ENCODE assay signal across 29 cellular contexts in the genomic region with DNA sequence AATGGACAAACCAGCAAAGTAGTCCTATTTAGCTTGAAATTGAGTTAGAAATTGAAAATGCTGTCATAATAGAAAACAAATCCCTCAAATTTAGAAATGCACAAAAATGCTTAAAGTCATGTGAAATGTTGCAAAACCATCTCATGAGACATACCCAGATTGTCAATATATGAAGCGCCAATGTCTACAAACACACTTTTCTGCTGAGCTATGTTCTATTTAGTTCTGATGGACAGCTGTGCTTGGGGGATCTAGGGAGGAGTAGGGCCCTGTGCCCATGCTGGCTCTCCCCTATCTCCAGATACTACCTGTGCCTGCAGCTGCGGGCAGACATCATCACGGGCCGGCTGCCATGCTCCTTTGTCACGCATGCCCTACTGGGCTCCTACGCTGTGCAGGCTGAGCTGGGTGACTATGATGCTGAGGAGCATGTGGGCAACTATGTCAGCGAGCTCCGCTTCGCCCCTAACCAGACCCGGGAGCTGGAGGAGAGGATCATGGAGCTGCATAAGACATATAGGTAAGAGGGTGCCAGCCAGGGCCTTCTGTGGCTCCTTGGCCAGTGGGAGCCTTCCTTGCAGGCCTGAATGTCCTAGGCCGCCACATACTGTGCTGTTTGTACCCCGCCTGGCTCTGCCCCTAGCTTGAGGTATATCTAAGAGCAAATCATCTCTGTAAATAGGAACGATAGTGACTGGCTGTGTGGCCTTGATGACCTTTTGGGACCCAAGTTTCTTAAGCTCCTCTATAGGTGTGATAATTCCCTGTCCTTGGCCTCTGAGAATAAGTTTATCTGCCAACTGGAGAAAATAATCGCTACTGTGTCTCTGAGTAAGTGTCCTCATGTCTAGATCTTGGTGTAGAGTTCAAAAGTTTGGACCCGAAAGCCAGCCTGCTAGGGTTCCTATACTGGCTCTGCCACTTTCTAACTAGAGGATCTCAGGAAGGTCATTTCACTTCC.
"Had no signal": no experiment of that assay in that cellular context is flagged by ENCODE, and none has a peak within 500 bp of the region (broad histone marks: within the 10 kb centered on the region; RNA-seq: fewer than 3 reads in every experiment).

No MANE protein-coding gene starts in this region.

- H3K27ac ChIP-seq: body of pancreas, WERI-Rb-1 had no signal

- H3K9me3 ChIP-seq: body of pancreas had no signal

- H3K9me3 Mint-ChIP-seq: activated B cell treated with CpG ODN at 0.5 μM for 24 hours; activated CD8-positive, alpha-beta T cell treated with anti-CD3 and anti-CD28 coated beads for 36 hours; activated T-cell treated with anti-CD3 and anti-CD28 coated beads, Interleukin-2, amount 50 U/mL, for 4 hours; activated T-helper 17 cell treated with anti-CD3 and anti-CD28 coated beads, Interleukin-2, amount 50 U/mL, for 72 hours; T-helper 2 cell treated with Interferon-gamma antibody and Interleukin-4, amounts not matched to agents 5 μg/mL and 100 μg/mL, for 36 hours had no signal

- H3K27me3 ChIP-seq: body of pancreas had no signal

- DNase-seq: activated B cell treated with CpG ODN at 0.5 μM for 24 hours; activated CD4-positive, alpha-beta T cell treated with anti-CD3 and anti-CD28 coated beads for 48 hours; activated CD4-positive, alpha-beta T cell treated with anti-CD3 and anti-CD28 coated beads, Interleukin-2, amount 50 U/mL, for 1 hour; activated CD4-positive, alpha-beta T cell treated with anti-CD3 and anti-CD28 coated beads, Interleukin-2, amount 50 U/mL, for 48 hours; activated CD8-positive, alpha-beta memory T cell treated with anti-CD3 and anti-CD28 coated beads for 24 hours; activated CD8-positive, alpha-beta T cell treated with anti-CD3 and anti-CD28 coated beads for 36 hours; activated effector memory CD4-positive, alpha-beta T cell treated with Interleukin-2 at 50 U/mL for 16 hours; activated gamma-delta T cell treated with Interleukin-2 at 50 U/mL for 16 hours; activated naive CD4-positive, alpha-beta T cell treated with anti-CD3 and anti-CD28 coated beads, Interleukin-2, amount 50 U/mL, for 16 hours; activated naive CD4-positive, alpha-beta T cell treated with Interleukin-2 at 50 U/mL for 16 hours; activated T-cell treated with anti-CD3 and anti-CD28 coated beads, Interleukin-2, amount 50 U/mL, for 4 hours; amygdala; aorta; body of pancreas; caudate nucleus; cortex of kidney; dermis blood vessel endothelial cell; effector CD4-positive, alpha-beta T cell; foreskin fibroblast; head of caudate nucleus; T-helper 1 cell; T-helper 17 cell; T1000; WERI-Rb-1 had no signal

- H3K36me3 Mint-ChIP-seq: activated naive CD8-positive, alpha-beta T cell had no signal

- H3K4me3 ChIP-seq: body of pancreas had no signal

- H3K4me1 Mint-ChIP-seq: activated B cell treated with CpG ODN at 0.5 μM for 24 hours; activated T-helper 17 cell treated with anti-CD3 and anti-CD28 coated beads, Interleukin-2, amount 50 U/mL, for 72 hours; T-helper 17 cell had no signal

- ATAC-seq: activated CD4-positive, CD25-positive, alpha-beta regulatory T cell treated with anti-CD3 and anti-CD28 coated beads, Interleukin-2, amount 50 U/mL, for 24 hours; activated CD8-positive, alpha-beta T cell treated with anti-CD3 and anti-CD28 coated beads for 36 hours; activated T-cell treated with anti-CD3 and anti-CD28 coated beads, Interleukin-2, amount 50 U/mL, for 4 hours; activated T-helper 17 cell treated with anti-CD3 and anti-CD28 coated beads, Interleukin-2, amount 50 U/mL, for 72 hours; body of pancreas; esophagus mucosa; T-helper 17 cell had no signal

- H3K4me3 Mint-ChIP-seq: activated B cell treated with CpG ODN at 0.5 μM for 24 hours; activated CD8-positive, alpha-beta T cell treated with anti-CD3 and anti-CD28 coated beads for 36 hours; activated naive CD8-positive, alpha-beta T cell; activated T-cell treated with anti-CD3 and anti-CD28 coated beads, Interleukin-2, amount 50 U/mL, for 4 hours; activated T-helper 17 cell treated with anti-CD3 and anti-CD28 coated beads, Interleukin-2, amount 50 U/mL, for 72 hours; T-helper 17 cell; T-helper 2 cell treated with Interferon-gamma antibody and Interleukin-4, amounts not matched to agents 5 μg/mL and 100 μg/mL, for 36 hours had no signal

- H3K27ac Mint-ChIP-seq: activated B cell treated with CpG ODN at 0.5 μM for 24 hours; activated CD8-positive, alpha-beta T cell treated with anti-CD3 and anti-CD28 coated beads for 36 hours; activated naive CD8-positive, alpha-beta T cell; activated T-helper 17 cell treated with anti-CD3 and anti-CD28 coated beads, Interleukin-2, amount 50 U/mL, for 72 hours; T-helper 17 cell; T-helper 2 cell treated with Interferon-gamma antibody and Interleukin-4, amounts not matched to agents 5 μg/mL and 100 μg/mL, for 36 hours had no signal
